Comparison of ENCODE assay signal across 10 cellular contexts in the genomic region with DNA sequence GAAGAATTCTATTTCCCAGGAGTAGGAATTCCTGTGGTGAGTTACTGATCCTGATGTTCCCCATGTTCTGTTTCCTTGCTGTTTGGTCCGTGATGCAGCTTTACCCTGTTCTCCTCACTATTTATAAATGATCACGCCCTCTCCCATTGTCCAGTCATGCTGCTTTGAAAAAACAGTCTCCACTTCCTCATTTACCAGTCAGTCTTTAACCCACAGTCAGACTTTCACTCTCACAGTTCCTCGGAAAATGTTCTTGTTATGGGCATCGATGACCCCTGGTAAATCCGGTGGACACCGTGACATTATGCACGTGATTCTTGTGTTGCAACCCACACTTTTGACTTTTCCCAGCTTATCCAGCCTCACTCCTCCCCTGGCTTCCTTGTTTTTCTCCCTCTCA. TPM values are rescaled to one million over a fixed set of nuclear protein-coding genes. Genes with fewer than 3 reads are reported as not detected.
DNase-seq lines count a peak whose midpoint lies in the region; ATAC-seq and TF ChIP-seq lines count a peak whose summit lies in the region.
"Had no signal": no experiment of that assay in that cellular context is flagged by ENCODE, and none has a peak within 500 bp of the region (broad histone marks: within the 10 kb centered on the region; RNA-seq: fewer than 3 reads in every experiment).

No MANE protein-coding gene starts in this region.

- no peaks in the 10 kb centered on the region; the same call in 1 of the 2 replicates for H3K9me2 ChIP-seq in OCI-LY7 (ENCODE audit: insufficient read depth, low read length)

- H3K79me2 ChIP-seq in OCI-LY7 (ENCODE audit: insufficient read depth, low read depth, low read length) = no peaks in the 10 kb centered on the region

- 61 to 67% (median 63%) methylated on average over 7 of the region's 7 CpGs for WGBS in adrenal gland, 4 donors

- TF ChIP-seq CTCF in adrenal gland (IDR thresholded peaks at IDR 0.05) = no peak
- TF ChIP-seq CTCF in OCI-LY7 (conservative IDR thresholded peaks at IDR 0.05; ENCODE audit: low read length) = no peak

- H3K27me3 ChIP-seq in adrenal gland = no peaks in the 10 kb centered on the region

- no peaks in the 10 kb centered on the region for H3K36me3 ChIP-seq in adrenal gland (replicated peaks in 1 of 2)
- H3K36me3 ChIP-seq in OCI-LY7 (ENCODE audit: insufficient read depth, low read length) = no peaks in the 10 kb centered on the region
- H3K36me3 ChIP-seq: SJSA1 had no signal

- H3K27ac ChIP-seq in adrenal gland (no peak overlapping the region), OCI-LY7 (ENCODE audit: low read depth, low read length, poor library complexity, severe bottlenecking) (no peak overlapping the region)
- H3K27ac ChIP-seq: SJSA1 had no signal

- CTCF ChIA-PET in OCI-LY7 (lab: Charles Lee; ENCODE audit: unreplicated experiment) = no interaction called here

- no peaks in the 10 kb centered on the region for H3K4me1 ChIP-seq in adrenal gland (replicated peaks in 1 of 2)
- no peaks in the 10 kb centered on the region for H3K4me1 ChIP-seq in OCI-LY7 (ENCODE audit: insufficient read depth, low read length, poor library complexity, severe bottlenecking)
- H3K4me1 ChIP-seq: SJSA1 had no signal

- H3K9me3 ChIP-seq in adrenal gland (replicated peaks in 1 of 3) (no peaks in the 10 kb centered on the region), OCI-LY7 (ENCODE audit: low read length) (no peaks in the 10 kb centered on the region)
- H3K9me3 ChIP-seq: SJSA1 had no signal

- BruUV-seq in OCI-LY7 (replicated peaks; lab: Mats Ljungman, UMichigan) = no TSS peak

- TF ChIP-seq POLR2A in adrenal gland (IDR thresholded peaks at IDR 0.05) = no peak

- DNase-seq in AG08395 (ENCODE audit: low spot score) = peak; percentile 13
- peak in 5 of 7 donors; percentile 21 to 54 (median 28) for DNase-seq in adrenal gland
- peak; percentile 8 for DNase-seq in skeletal muscle cell (ENCODE audit: low read depth)
- no peak for DNase-seq in OCI-LY7 (ENCODE audit: low spot score)
- DNase-seq in NCI-H774 (lab: John Stamatoyannopoulos, UW) = no peak
- DNase-seq in T-helper 1 cell = no peak
- DNase-seq: CD4-positive, CD25-positive, alpha-beta regulatory T cell had no signal

- H3K4me3 ChIP-seq in adrenal gland (no peak overlapping the region), skeletal muscle cell (ENCODE audit: low read depth, low read length) (no peak overlapping the region), OCI-LY7 (ENCODE audit: low read depth, low read length, poor library complexity, severe bottlenecking) (no peak overlapping the region)
- H3K4me3 ChIP-seq: SJSA1 had no signal

- ATAC-seq in GM19397 (IDR thresholded peaks at IDR 0.05; ENCODE audit: unreplicated experiment) (peak; percentile 96), HG03175 (IDR thresholded peaks at IDR 0.05; ENCODE audit: unreplicated experiment) (peak; percentile 100)

- H2AFZ ChIP-seq in OCI-LY7 (ENCODE audit: low read length) = no peak overlapping the region

- no peaks in the 10 kb centered on the region for H4K20me1 ChIP-seq in OCI-LY7 (ENCODE audit: insufficient read depth, low read length)

- no peak overlapping the region for H3K4me2 ChIP-seq in OCI-LY7 (ENCODE audit: low read length)

- intact Hi-C loops in adrenal gland (cut with DNase I) = no loop called here
- intact Hi-C loops in OCI-LY7 (cut with micrococcal nuclease; ENCODE audit: unreplicated experiment) = no loop called here

- POLR2A ChIA-PET in OCI-LY7 (lab: Charles Lee) = no interaction called here

RNA-seq across cellular contexts. Expression of a gene that starts 14.4 kb away (rescaled TPM):
- total RNA-seq in adrenal gland = 1 to 10 TPM in 4 of 8 donors, under 1 TPM in 4; 0.12 to 5.5 (median 0.96) TPM
- 1 to 10 TPM in 1 of 3 donors, under 1 TPM in 2; 0.17 to 1.6 (median 0.56) TPM for polyA plus RNA-seq in adrenal gland
- not detected in 2 replicates for total RNA-seq in OCI-LY7 (2014; rRNA removed; shearing (Covaris generic))
- not detected in 2 replicates for total RNA-seq in OCI-LY7 (2022)
- total RNA-seq: CD4-positive, CD25-positive, alpha-beta regulatory T cell had no signal

Comparison
In these comparisons a context has a peak if more than half of its experiments do, and no peak if none do; other contexts are left out.
1. DNase-seq: peak in AG08395 (single experiment), adrenal gland (5 of 7) and skeletal muscle cell (single experiment); none in OCI-LY7 (single experiment), NCI-H774 (single experiment) and T-helper 1 cell (0 of 5).